8 cellular contexts compared by ENCODE assay signal in genomic region chr1:108199781-108200626, GRCh38. TPM values are rescaled to one million over a fixed set of nuclear protein-coding genes. Genes with fewer than 3 reads are reported as not detected.
A peak's percentile ranks its signal among the peaks of the same experiment; 100 is the strongest.
DNase-seq lines count a peak whose midpoint lies in the region; ATAC-seq, FAIRE-seq and TF ChIP-seq lines count a peak whose summit lies in the region.

Gene SLC25A24 (minus strand): TSS chr1:108200343. CDS start chr1:108200138, 205 bp downstream.

- peaks cover 3% of the 10 kb centered on the region for H3K36me3 Mint-ChIP-seq in activated naive CD4-positive, alpha-beta T cell treated with anti-CD3 and anti-CD28 coated beads for 36 hours (ENCODE audit: low read depth)

- in situ Hi-C loops in SK-MEL-5 (cut with HindIII; ENCODE audit: low pct_unique_long_range_greater_than_20kb, low sequenced_read_pairs) = no loop called here

- intact Hi-C loops in activated naive CD4-positive, alpha-beta T cell treated with anti-CD3 and anti-CD28 coated beads for 36 hours (cut with micrococcal nuclease) = loop anchor here (1.0 to 10.0 kb wide), 8 partner anchors 73 to 1143 kb away; partner anchors contain the start of genes EEIG2 and PRMT6

- peak within 1 kb of the TSS; percentile 86 for H3K4me3 Mint-ChIP-seq in activated naive CD4-positive, alpha-beta T cell treated with anti-CD3 and anti-CD28 coated beads for 36 hours

- peak; percentile 94 for ATAC-seq in GM21515 (IDR thresholded peaks at IDR 0.05; ENCODE audit: unreplicated experiment)

- H3K4me1 ChIP-seq in neutrophil (ENCODE audit: control insufficient read depth in 1 of 2, insufficient read depth in 1 of 2, low read depth in 1 of 2, low read length in 1 of 2) = peaks cover 22 to 26% of the 10 kb centered on the region in 2 experiments

- TF ChIP-seq RAD21 in Ishikawa (IDR thresholded peaks at IDR 0.05; ENCODE audit: low read depth) = no peak

- H3K27ac ChIP-seq in neutrophil (peak within 1 kb of the TSS; percentile 84), substantia nigra (ENCODE audit: low read depth, low read length, poor library complexity, severe bottlenecking) (peak within 1 kb of the TSS; percentile 83)

- H3K27me3 ChIP-seq in neutrophil = peaks cover 6% of the 10 kb centered on the region

- H3K27ac Mint-ChIP-seq in activated naive CD4-positive, alpha-beta T cell treated with anti-CD3 and anti-CD28 coated beads for 36 hours = no peak within 1 kb of the TSS

- peaks cover 18% of the 10 kb centered on the region for H3K36me3 ChIP-seq in neutrophil

- peaks cover 2% of the 10 kb centered on the region for H3K9me3 Mint-ChIP-seq in activated naive CD4-positive, alpha-beta T cell treated with anti-CD3 and anti-CD28 coated beads for 36 hours

- TF ChIP-seq CTCF in neutrophil (IDR thresholded peaks at IDR 0.05) = no peak

- no peak for FAIRE-seq in frontal cortex (lab: Jason Lieb, UNC)

- no peaks in the 10 kb centered on the region for H3K9me3 ChIP-seq in neutrophil

- H3K4me3 ChIP-seq in neutrophil (ENCODE audit: low read depth in 1 of 2, low read length in 1 of 2) = peak within 1 kb of the TSS; percentile 90 to 92

- peaks cover 14% of the 10 kb centered on the region for H3K4me1 Mint-ChIP-seq in activated naive CD4-positive, alpha-beta T cell treated with anti-CD3 and anti-CD28 coated beads for 36 hours (ENCODE audit: low read depth)

- TF ChIP-seq EP300 in Ishikawa (IDR thresholded peaks at IDR 0.05; ENCODE audit: borderline replicate concordance) = 0 out of 2 replicates have a peak, but pooled peaks have one; percentile 0

- DNase-seq in DMS 273 treated with DMSO at 0.1 percent for 48 hours (lab: John Stamatoyannopoulos, UW) = peak; percentile 24
- DNase-seq in SK-MEL-5 (ENCODE audit: low read depth, low spot score) = peak; percentile 72
- DNase-seq in activated naive CD4-positive, alpha-beta T cell treated with anti-CD3 and anti-CD28 coated beads for 36 hours = peak; percentile 70
- peak; percentile 77 to 79 for DNase-seq in frontal cortex (ENCODE audit: low spot score in 2 of 2)
- peak in 45 of 49 donors; percentile 7 to 77 (median 42) for DNase-seq in substantia nigra (lab: John Stamatoyannopoulos, UW)

- CTCF ChIA-PET in activated naive CD4-positive, alpha-beta T cell treated with anti-CD3 and anti-CD28 coated beads for 36 hours (lab: Charles Lee) = interaction anchor here (0.6 to 2.9 kb wide), 11 partner anchors 8 to 418 kb away, joined by 3 to 14 read pairs (median 5); no protein-coding TSS in a partner anchor

- H3K27me3 Mint-ChIP-seq in activated naive CD4-positive, alpha-beta T cell treated with anti-CD3 and anti-CD28 coated beads for 36 hours (ENCODE audit: low read depth) = no peaks in the 10 kb centered on the region

TF ChIP-seq in Ishikawa, 13 proteins besides CTCF, POLR2A, EP300 and RAD21:
- TF ChIP-seq CEBPB (IDR thresholded peaks at IDR 0.05) = no peak
- peak; percentile 55; the same call in 1 of the 2 replicates for TF ChIP-seq TAF1 (IDR thresholded peaks at IDR 0.05; ENCODE audit: low read depth)
- no peak for TF ChIP-seq USF1 (IDR thresholded peaks at IDR 0.05)
- peak; percentile 85 for TF ChIP-seq ZBTB7A (IDR thresholded peaks at IDR 0.05; ENCODE audit: low read depth)
- no peak; the same call in 1 of the 2 replicates for TF ChIP-seq EGR1 (IDR thresholded peaks at IDR 0.05)
- TF ChIP-seq CREB1 (IDR thresholded peaks at IDR 0.05; ENCODE audit: low read depth) = no peak
- no peak; the same call in 1 of the 2 replicates for TF ChIP-seq MAX (IDR thresholded peaks at IDR 0.05)
- peak; percentile 5; the same call in 1 of the 2 replicates for TF ChIP-seq TEAD4 (IDR thresholded peaks at IDR 0.05)
- TF ChIP-seq NFIC (IDR thresholded peaks at IDR 0.05) = peak; percentile 17

RNA-seq across cellular contexts. Expression of gene SLC25A24, which starts in this region (rescaled TPM):
- total RNA-seq in SK-MEL-5 (2014; rRNA removed; shearing (Covaris generic)) = 22.0 and 22.6 TPM in 2 replicates
- 12.9 and 17.0 TPM in 2 replicates for polyA plus RNA-seq in SK-MEL-5 (2015; cell fraction: cytosol; rRNA removed)
- polyA plus RNA-seq in SK-MEL-5 (2015; cell fraction: nucleus; rRNA removed) = 13.6 and 15.4 TPM in 2 replicates
- 1 to 10 TPM; 5.2 to 5.5 TPM for total RNA-seq in activated naive CD4-positive, alpha-beta T cell treated with anti-CD3 and anti-CD28 coated beads for 36 hours
- total RNA-seq in frontal cortex = 37.5 TPM

Comparison
In these comparisons a context has a peak if more than half of its experiments do, and no peak if none do; other contexts are left out.
1. Peak in every context shown above with its lines: DNase-seq, ATAC-seq, H3K4me3 ChIP-seq and H3K27ac ChIP-seq.
2. DNase-seq: peak in every context shown above with its lines; median percentile 78 in frontal cortex; 72 in SK-MEL-5; 70 in activated naive CD4-positive, alpha-beta T cell treated with anti-CD3 and anti-CD28 coated beads for 36 hours; 42 in substantia nigra; 24 in DMS 273 treated with DMSO at 0.1 percent for 48 hours.